ENCODE assay signal across 18 cellular contexts in the genomic region with DNA sequence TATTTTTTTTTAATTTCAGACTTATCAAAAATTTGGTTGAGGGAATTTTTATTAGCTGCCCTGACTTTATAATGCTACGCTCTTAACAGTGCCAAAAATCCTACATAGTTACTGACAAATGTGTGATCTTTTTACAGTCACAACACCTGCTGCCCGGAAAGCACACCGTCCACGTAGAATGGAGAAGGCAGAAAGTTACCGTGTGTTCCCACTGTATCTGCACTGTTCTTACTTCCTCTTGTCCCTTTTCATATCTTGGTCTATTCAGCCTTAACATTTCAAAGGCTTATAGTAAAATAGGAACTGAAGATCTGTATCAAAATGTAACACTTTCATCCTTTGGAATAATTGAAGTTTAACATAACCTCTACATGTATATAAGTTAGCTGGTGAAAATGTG.
"Had no signal": no experiment of that assay in that cellular context is flagged by ENCODE, and none has a peak within 500 bp of the region (broad histone marks: within the 10 kb centered on the region; RNA-seq: fewer than 3 reads in every experiment).

No MANE protein-coding gene starts in this region.

- H3K4me3 Mint-ChIP-seq: activated CD4-positive, alpha-beta T cell treated with anti-CD3 and anti-CD28 coated beads for 36 hours; activated CD8-positive, alpha-beta T cell treated with anti-CD3 and anti-CD28 coated beads, Interleukin-2, amount 10 ng/mL, durations not matched to agents 7 days and 5 days; naive thymus-derived CD8-positive, alpha-beta T cell had no signal

- H3K27me3 Mint-ChIP-seq: activated CD4-positive, alpha-beta T cell treated with anti-CD3 and anti-CD28 coated beads for 36 hours; naive thymus-derived CD8-positive, alpha-beta T cell had no signal

- FAIRE-seq: colon, endometrium had no signal

- H3K4me3 ChIP-seq: lung had no signal

- DNase-seq: activated CD4-positive, alpha-beta T cell treated with anti-CD3 and anti-CD28 coated beads for 36 hours; activated CD8-positive, alpha-beta memory T cell treated with anti-CD3 and anti-CD28 coated beads, Interleukin-2, amount 50 U/mL, for 4 hours; activated CD8-positive, alpha-beta T cell treated with anti-CD3 and anti-CD28 coated beads, Interleukin-2, amount 10 ng/mL, durations not matched to agents 7 days and 5 days; activated effector memory CD4-positive, alpha-beta T cell treated with anti-CD3 and anti-CD28 coated beads, Interleukin-2, amount 50 U/mL, for 16 hours; activated T-cell treated with anti-CD3 and anti-CD28 coated beads, Interleukin-2, amount 50 U/mL, for 48 hours; amniotic stem cell; caudate nucleus; left colon; naive thymus-derived CD8-positive, alpha-beta T cell; stimulated activated CD4-positive, alpha-beta T cell treated with anti-CD3 and anti-CD28 coated beads, Interleukin-12 subunit alpha, Interleukin-12 subunit beta, amount 100 ng/mL, for 4 hours; stimulated activated CD4-positive, alpha-beta T cell treated with anti-CD3 and anti-CD28 coated beads, Interleukin-2, amount 100 ng/mL, for 24 hours; T1000 had no signal

- H3K27ac Mint-ChIP-seq: activated CD4-positive, alpha-beta T cell treated with anti-CD3 and anti-CD28 coated beads for 36 hours; activated CD8-positive, alpha-beta T cell treated with anti-CD3 and anti-CD28 coated beads, Interleukin-2, amount 10 ng/mL, durations not matched to agents 7 days and 5 days; activated naive CD4-positive, alpha-beta T cell treated with anti-CD3 and anti-CD28 coated beads, Interleukin-2, amount 50 U/mL, for 72 hours had no signal

- ATAC-seq: activated CD4-positive, alpha-beta T cell treated with anti-CD3 and anti-CD28 coated beads for 36 hours; activated CD8-positive, alpha-beta T cell treated with anti-CD3 and anti-CD28 coated beads, Interleukin-2, amount 10 ng/mL, durations not matched to agents 7 days and 5 days; activated naive CD4-positive, alpha-beta T cell treated with anti-CD3 and anti-CD28 coated beads, Interleukin-2, amount 50 U/mL, for 72 hours; esophagus mucosa; left colon; naive thymus-derived CD8-positive, alpha-beta T cell had no signal

- H3K27ac ChIP-seq: parathyroid adenoma had no signal

- H3K9ac ChIP-seq: parathyroid adenoma had no signal
